In the genomic region with DNA sequence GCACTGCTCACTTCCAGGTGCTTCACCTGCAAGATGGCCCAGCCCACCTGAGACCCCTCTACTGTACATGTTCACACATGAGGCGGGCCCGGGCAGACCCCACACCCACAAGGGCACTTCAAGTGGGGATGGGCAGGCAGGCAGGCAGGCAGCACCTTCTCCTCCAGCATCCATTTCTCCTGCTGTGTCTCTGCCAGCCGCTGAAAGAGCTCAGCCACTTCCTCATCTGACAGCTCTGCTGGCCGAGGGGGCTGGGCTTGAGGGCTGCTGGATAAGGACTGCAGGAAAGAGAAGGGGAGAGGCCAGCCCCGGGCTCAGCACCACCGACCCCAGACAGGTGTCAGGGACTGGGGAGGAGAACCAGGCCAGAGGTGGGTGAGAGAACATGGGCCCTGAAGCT, we compare ENCODE assay signal across 21 cellular contexts.
"Had no signal": no experiment of that assay in that cellular context is flagged by ENCODE, and none has a peak within 500 bp of the region (broad histone marks: within the 10 kb centered on the region; RNA-seq: fewer than 3 reads in every experiment).

No MANE protein-coding gene starts in this region.

- DNase-seq: activated B cell treated with CpG ODN at 0.5 μM for 24 hours; activated CD4-positive, alpha-beta T cell treated with anti-CD3 and anti-CD28 coated beads for 36 hours; activated CD4-positive, alpha-beta T cell treated with anti-CD3 and anti-CD28 coated beads, Interleukin-2, amount 50 U/mL, for 4 hours; activated naive CD4-positive, alpha-beta T cell treated with anti-CD3 and anti-CD28 coated beads, Interleukin-2, amount 50 U/mL, for 16 hours; activated T-cell treated with anti-CD3 and anti-CD28 coated beads, Interleukin-2, amount 50 U/mL, for 4 hours; central memory CD4-positive, alpha-beta T cell; dorsolateral prefrontal cortex; effector memory CD8-positive, alpha-beta T cell; foreskin melanocyte; left ventricle myocardium superior; mammary epithelial cell; naive thymus-derived CD8-positive, alpha-beta T cell; small intestine; stimulated activated CD4-positive, alpha-beta T cell treated with anti-CD3 and anti-CD28 coated beads, Interleukin-15, amount 100 ng/mL, for 24 hours; stimulated activated naive B cell treated with anti-CD40 and anti-IgM and Interleukin-4, amounts not matched to agents 10 μg/mL and 1 μg/mL and 100 μg/mL, for 72 hours; transverse colon had no signal

- H3K27me3 Mint-ChIP-seq: activated B cell treated with CpG ODN at 0.5 μM for 24 hours; activated CD4-positive, alpha-beta T cell treated with anti-CD3 and anti-CD28 coated beads for 36 hours; effector memory CD8-positive, alpha-beta T cell had no signal

- H3K27ac Mint-ChIP-seq: activated B cell treated with CpG ODN at 0.5 μM for 24 hours; mesothelial cell of epicardium; neural progenitor cell; stimulated activated naive B cell treated with anti-CD40 and anti-IgM and Interleukin-4, amounts not matched to agents 10 μg/mL and 1 μg/mL and 100 μg/mL, for 72 hours had no signal

- ATAC-seq: activated CD4-positive, alpha-beta T cell treated with anti-CD3 and anti-CD28 coated beads for 36 hours; activated T-cell treated with anti-CD3 and anti-CD28 coated beads, Interleukin-2, amount 50 U/mL, for 4 hours; effector memory CD8-positive, alpha-beta T cell; esophagus mucosa; left ventricle myocardium superior; naive thymus-derived CD8-positive, alpha-beta T cell; sciatic nerve; stimulated activated naive B cell treated with anti-CD40 and anti-IgM and Interleukin-4, amounts not matched to agents 10 μg/mL and 1 μg/mL and 100 μg/mL, for 72 hours had no signal

- H3K9me3 Mint-ChIP-seq: activated B cell treated with CpG ODN at 0.5 μM for 24 hours; activated T-cell treated with anti-CD3 and anti-CD28 coated beads, Interleukin-2, amount 50 U/mL, for 4 hours; activated T-helper 2 cell treated with anti-CD3 and anti-CD28 coated beads, Interferon-gamma antibody, Interleukin-2, Interleukin-4, amounts not matched to agents 10 μg/mL and 5 μg/mL and 100 μg/mL, durations not matched to agents 14 hours and 24 hours and 36 hours; effector memory CD8-positive, alpha-beta T cell; naive thymus-derived CD8-positive, alpha-beta T cell; stimulated activated naive B cell treated with anti-CD40 and anti-IgM and Interleukin-4, amounts not matched to agents 10 μg/mL and 1 μg/mL and 100 μg/mL, for 72 hours had no signal

- H3K4me3 Mint-ChIP-seq: activated B cell treated with CpG ODN at 0.5 μM for 24 hours; activated CD4-positive, alpha-beta T cell treated with anti-CD3 and anti-CD28 coated beads for 36 hours; activated T-cell treated with anti-CD3 and anti-CD28 coated beads, Interleukin-2, amount 50 U/mL, for 4 hours; effector memory CD8-positive, alpha-beta T cell; mesothelial cell of epicardium; naive thymus-derived CD8-positive, alpha-beta T cell; neural progenitor cell; stimulated activated naive B cell treated with anti-CD40 and anti-IgM and Interleukin-4, amounts not matched to agents 10 μg/mL and 1 μg/mL and 100 μg/mL, for 72 hours had no signal
